ENCODE assay signal across 23 cellular contexts in genomic region chr17:30519166-30519565, GRCh38. TPM values are rescaled to one million over a fixed set of nuclear protein-coding genes. Genes with fewer than 3 reads are reported as not detected.
DNase-seq lines count a peak whose midpoint lies in the region; ATAC-seq, FAIRE-seq and TF ChIP-seq lines count a peak whose summit lies in the region.
"Had no signal": no experiment of that assay in that cellular context is flagged by ENCODE, and none has a peak within 500 bp of the region (broad histone marks: within the 10 kb centered on the region; RNA-seq: fewer than 3 reads in every experiment).

No MANE protein-coding gene starts in this region.

- H3K9ac ChIP-seq in IMR-90 (ENCODE audit: low read depth, low read length): no peak overlapping the region
- H3K9ac ChIP-seq in trophoblast cell (ENCODE audit: low read length): no peak overlapping the region

- no peaks in the 10 kb centered on the region for H3K27me3 Mint-ChIP-seq in osteocyte (ENCODE audit: unreplicated experiment)
- H3K27me3 Mint-ChIP-seq in T-cell: no peaks in the 10 kb centered on the region
- H3K27me3 Mint-ChIP-seq: CD4-positive, alpha-beta T cell; naive B cell had no signal

- WGBS in A549 (ENCODE audit: missing lambda C conversion rate): 87% methylated on average over 5 of the region's 5 CpGs
- no CpG with 5 or more reads among the region's 5 CpGs for WGBS in IMR-90 (ENCODE audit: extremely low coverage in 2 of 2, insufficient read length in 1 of 2), 2 experiments
- WGBS in trophoblast cell (ENCODE audit: extremely low coverage, insufficient coverage, insufficient read length): no CpG with 5 or more reads among the region's 5 CpGs

- no peak overlapping the region for H2AFZ ChIP-seq in IMR-90 (replicated peaks; ENCODE audit: low read length, poor library complexity)
- H2AFZ ChIP-seq in trophoblast cell (ENCODE audit: insufficient read depth, low read length, poor library complexity): no peak overlapping the region

- H2BK120ac ChIP-seq in IMR-90 (ENCODE audit: low read depth, low read length) (no peak overlapping the region), trophoblast cell (ENCODE audit: insufficient read depth, low read length, poor library complexity) (no peak overlapping the region)

- H3K4ac ChIP-seq in IMR-90 (ENCODE audit: low read depth, low read length): peak overlapping the region; percentile 58
- no peak overlapping the region for H3K4ac ChIP-seq in trophoblast cell (ENCODE audit: low read depth, low read length)

- no peak for FAIRE-seq in A549 (lab: Jason Lieb, UNC)
- FAIRE-seq in endometrium (lab: Jason Lieb, UNC): peak; percentile 72
- FAIRE-seq: bronchial epithelial cell had no signal

- H2BK20ac ChIP-seq in IMR-90 (ENCODE audit: low read depth, low read length): no peak overlapping the region

- H2AK5ac ChIP-seq in IMR-90 (ENCODE audit: low read depth, low read length) (no peak overlapping the region; the same call in 1 of the 2 replicates), trophoblast cell (ENCODE audit: low read length) (no peak overlapping the region)

- H4K12ac ChIP-seq in trophoblast cell (ENCODE audit: low read depth, low read length): no peak overlapping the region

- H3K27me3 ChIP-seq in IMR-90 (ENCODE audit: control insufficient read depth, insufficient read depth, low read length) (no peaks in the 10 kb centered on the region), trophoblast cell (ENCODE audit: insufficient read depth, low read length) (no peaks in the 10 kb centered on the region)
- H3K27me3 ChIP-seq: foreskin keratinocyte, vagina had no signal

- CTCF ChIA-PET in A549 (lab: Yijun Ruan, JAX) (interaction anchor here (0.7 to 1.4 kb wide), 8 partner anchors 9 to 415 kb away, joined by 3 to 4 read pairs (median 4); no protein-coding TSS in a partner anchor), IMR-90 (lab: Yijun Ruan, JAX) (no interaction called here), T-cell (lab: Charles Lee) (no interaction called here)

- H3K9me3 Mint-ChIP-seq in osteocyte (ENCODE audit: unreplicated experiment) (no peaks in the 10 kb centered on the region), T-cell (no peaks in the 10 kb centered on the region)
- H3K9me3 Mint-ChIP-seq: CD4-positive, alpha-beta T cell had no signal

- TF ChIP-seq CTCF in A549 (IDR thresholded peaks at IDR 0.05) (no peak), IMR-90 (conservative IDR thresholded peaks at IDR 0.05; ENCODE audit: low read depth, low read length) (no peak), osteocyte (IDR thresholded peaks at IDR 0.05) (no peak)

- H3K36me3 ChIP-seq in IMR-90 (ENCODE audit: control insufficient read depth, insufficient read depth, low read length): peaks cover 24% of the 10 kb centered on the region
- H3K36me3 ChIP-seq in trophoblast cell (ENCODE audit: control insufficient read depth in 1 of 2, insufficient read depth in 2 of 2, low read length in 2 of 2): peaks cover 31 to 32% of the 10 kb centered on the region in 2 experiments

- H2BK15ac ChIP-seq in IMR-90 (ENCODE audit: low read depth, low read length): no peak overlapping the region

- H3K23ac ChIP-seq in IMR-90 (ENCODE audit: low read depth, low read length) (peak overlapping the region; percentile 71; the same call in 1 of the 2 replicates), trophoblast cell (ENCODE audit: low read length) (no peak overlapping the region)

- in situ Hi-C loops in IMR-90 (cut with MboI; ENCODE audit: low sequenced_read_pairs): no loop called here

- H2AK9ac ChIP-seq in IMR-90 (replicated peaks; ENCODE audit: low read depth, low read length, poor library complexity): no peak overlapping the region

- no peak for TF ChIP-seq RAD21 in A549 (conservative IDR thresholded peaks at IDR 0.05 in 1 of 2, IDR thresholded peaks at IDR 0.05 in 1 of 2)
- TF ChIP-seq RAD21 in IMR-90 (IDR thresholded peaks at IDR 0.05; ENCODE audit: low read length): no peak

- H3K4me1 ChIP-seq in A549 (peaks cover 15% of the 10 kb centered on the region), IMR-90 (ENCODE audit: control insufficient read depth, insufficient read depth, low read length) (peaks cover 10% of the 10 kb centered on the region), trophoblast cell (ENCODE audit: control insufficient read depth in 1 of 2, insufficient read depth in 2 of 2, low read length in 2 of 2) (no peaks in the 10 kb centered on the region)

- dilution Hi-C loops in IMR-90 (cut with HindIII; ENCODE audit: low sequenced_read_pairs, unreplicated experiment): no loop called here

- peaks cover 20 to 46% of the 10 kb centered on the region in 2 experiments; a peak in 3 of 4 replicates for H3K79me1 ChIP-seq in IMR-90 (ENCODE audit: low read depth in 1 of 2, low read length in 2 of 2)
- no peaks in the 10 kb centered on the region for H3K79me1 ChIP-seq in trophoblast cell (ENCODE audit: low read length)

- H4K5ac ChIP-seq in IMR-90 (ENCODE audit: low read depth, low read length): 0 out of 2 replicates have a peak overlapping the region, but pooled peaks have one; percentile 80

- H3K27ac ChIP-seq in A549 (no peak overlapping the region), IMR-90 (ENCODE audit: insufficient read depth, low read length) (no peak overlapping the region; the same call in 1 of the 2 replicates), trophoblast cell (ENCODE audit: low read depth, low read length) (no peak overlapping the region)
- H3K27ac ChIP-seq: foreskin keratinocyte had no signal

- H3K79me2 ChIP-seq in trophoblast cell (ENCODE audit: control insufficient read depth, insufficient read depth, low read length, poor library complexity): no peaks in the 10 kb centered on the region

- H3K36me3 Mint-ChIP-seq in osteocyte (ENCODE audit: unreplicated experiment): peaks cover 23% of the 10 kb centered on the region
- H3K36me3 Mint-ChIP-seq in T-cell: peaks cover 56% of the 10 kb centered on the region

- H2BK5ac ChIP-seq in IMR-90 (ENCODE audit: low read depth, low read length, poor library complexity, severe bottlenecking) (peak overlapping the region; percentile 29), trophoblast cell (ENCODE audit: low read depth, low read length, poor library complexity) (no peak overlapping the region)

- H3K9me3 ChIP-seq in A549: no peaks in the 10 kb centered on the region
- H3K9me3 ChIP-seq in IMR-90 (ENCODE audit: control insufficient read depth, insufficient read depth, low read length): no peaks in the 10 kb centered on the region
- peaks cover 8% of the 10 kb centered on the region for H3K9me3 ChIP-seq in trophoblast cell (ENCODE audit: insufficient read depth, low read depth, low read length)
- H3K9me3 ChIP-seq: vagina had no signal

- H4K20me1 ChIP-seq in IMR-90 (ENCODE audit: insufficient read depth, low read length): peaks cover 10% of the 10 kb centered on the region

- H3K4me2 ChIP-seq in A549 (0 out of 3 replicates have a peak overlapping the region, but pooled peaks have one; percentile 7), IMR-90 (ENCODE audit: low read depth, low read length) (no peak overlapping the region), trophoblast cell (ENCODE audit: low read length) (no peak overlapping the region)

- TF ChIP-seq POLR2A in A549 (IDR thresholded peaks at IDR 0.05; ENCODE audit: low read length): no peak
- TF ChIP-seq POLR2A in IMR-90 (IDR thresholded peaks at IDR 0.05; ENCODE audit: low read depth, low read length): no peak

- H3K56ac ChIP-seq in IMR-90 (ENCODE audit: extremely low read depth, insufficient read depth, low read length): no peak overlapping the region

- peak overlapping the region; percentile 64 for H3K14ac ChIP-seq in IMR-90 (replicated peaks; ENCODE audit: low read depth, low read length)
- no peak overlapping the region for H3K14ac ChIP-seq in trophoblast cell (ENCODE audit: low read length)

- H2BK12ac ChIP-seq in trophoblast cell (ENCODE audit: low read length): no peak overlapping the region

- H3K4me3 Mint-ChIP-seq in osteocyte (ENCODE audit: unreplicated experiment): no peak overlapping the region
- H3K4me3 Mint-ChIP-seq in T-cell: no peak overlapping the region
- H3K4me3 Mint-ChIP-seq: CD4-positive, alpha-beta T cell had no signal

- H3K9me1 ChIP-seq in IMR-90 (ENCODE audit: insufficient read depth, low read length): peaks cover 12% of the 10 kb centered on the region; the same call in 1 of the 2 replicates

- H3K4me3 ChIP-seq in A549 (no peak overlapping the region), IMR-90 (ENCODE audit: insufficient read depth, low read depth, low read length) (no peak overlapping the region), trophoblast cell (ENCODE audit: low read depth, low read length) (no peak overlapping the region)
- H3K4me3 ChIP-seq: vagina had no signal

- H4K91ac ChIP-seq in IMR-90 (ENCODE audit: insufficient read depth, low read depth, low read length): no peak overlapping the region; the same call in 1 of the 2 replicates
- H4K91ac ChIP-seq in trophoblast cell (ENCODE audit: low read depth, low read length): no peak overlapping the region

- peaks cover 23% of the 10 kb centered on the region for H3K4me1 Mint-ChIP-seq in osteocyte (ENCODE audit: unreplicated experiment)
- H3K4me1 Mint-ChIP-seq in T-cell: peaks cover 0 to 6% (median 5%) of the 10 kb centered on the region in 3 donors

- peak overlapping the region; percentile 91 for H3K27ac Mint-ChIP-seq in osteocyte (ENCODE audit: unreplicated experiment)
- H3K27ac Mint-ChIP-seq in T-cell: no peak overlapping the region

- DNase-seq in A549 (ENCODE audit: low read depth in 1 of 2, low spot score in 1 of 2): no peak
- no peak for DNase-seq in IMR-90
- no peak for DNase-seq in osteocyte (ENCODE audit: extremely low spot score, unreplicated experiment)
- no peak for DNase-seq in trophoblast cell
- no peak for DNase-seq in effector CD4-positive, alpha-beta T cell
- no peak for DNase-seq in T-cell
- DNase-seq: activated CD8-positive, alpha-beta memory T cell treated with anti-CD3 and anti-CD28 coated beads, Interleukin-2, amount 50 U/mL, for 4 hours; activated effector memory CD4-positive, alpha-beta T cell treated with Interleukin-2 at 50 U/mL for 16 hours; CD4-positive, alpha-beta T cell; hippocampal formation; naive B cell; NCI-H1436 treated with DMSO at 0.1 percent for 48 hours; NCI-H524 treated with DMSO at 0.1 percent for 48 hours; occipital lobe; stimulated activated CD8-positive, alpha-beta memory T cell treated with anti-CD3 and anti-CD28 coated beads, Interleukin-4, amount 100 ng/mL, for 48 hours; substantia nigra; T-helper 9 cell had no signal

- ATAC-seq in A549 (no peak), IMR-90 (ENCODE audit: low read depth) (no peak), HG02938 (IDR thresholded peaks at IDR 0.05; ENCODE audit: unreplicated experiment) (no peak), T-cell (replicated peaks in 1 of 4) (no peak)
- ATAC-seq: HCT116 had no signal

- H4K8ac ChIP-seq in IMR-90 (ENCODE audit: low read depth in 2 of 2, low read length in 2 of 2): peak overlapping the region in 1 of 2 experiments; percentile 48; a peak in 2 of 4 replicates
- no peak overlapping the region for H4K8ac ChIP-seq in trophoblast cell (ENCODE audit: low read depth, low read length)

- BruUV-seq in IMR-90 (replicated peaks; lab: Mats Ljungman, UMichigan): no TSS peak

- intact Hi-C loops in IMR-90 (cut with micrococcal nuclease): no loop called here

- POLR2A ChIA-PET in A549 (lab: Yijun Ruan, JAX) (no interaction called here), IMR-90 (lab: Charles Lee; ENCODE audit: unreplicated experiment) (no interaction called here), T-cell (lab: Charles Lee) (interaction anchor here in 1 of 2 donors (0.6 kb wide), 1 partner anchor 8 kb away, joined by 3 read pairs; no protein-coding TSS in a partner anchor)

- 0 out of 2 replicates have a peak overlapping the region, but pooled peaks have one; percentile 47 for H3K18ac ChIP-seq in IMR-90 (ENCODE audit: low read depth, low read length)
- no peak overlapping the region for H3K18ac ChIP-seq in trophoblast cell (ENCODE audit: low read length)

- no peak for TF ChIP-seq EP300 in A549 (IDR thresholded peaks at IDR 0.05)

RNA-seq across cellular contexts. Expression of gene GOSR1, which starts 42.0 kb away (rescaled TPM):
- 46.1 and 49.6 TPM in 2 replicates for polyA plus RNA-seq in A549 (2011; rRNA removed)
- polyA plus RNA-seq in A549 (2012; cell fraction: cytosol; rRNA removed): 10.9 and 14.3 TPM in 2 replicates
- 15.4 and 17.7 TPM in 2 replicates for polyA plus RNA-seq in A549 (2012; cell fraction: nucleus; rRNA removed)
- 45.1 to 55.4 TPM (median 48.8 TPM) in 3 replicates for polyA plus RNA-seq in A549 (2017; fragmentation: RNase III; extraction: RNeasy Plus Mini Kit Qiagen cat#74134 plus additional on column Dnase treatment)
- polyA minus RNA-seq in A549 (2011; rRNA and poly(A)+ RNA removed): 41.5 and 51.0 TPM in 2 replicates
- 47.5 and 64.7 TPM in 2 replicates for total RNA-seq in IMR-90 (2012; rRNA removed)
- polyA plus RNA-seq in IMR-90 (2012; rRNA removed): 14.0 and 21.2 TPM in 2 replicates
- 6.0 and 11.5 TPM in 2 replicates for polyA plus RNA-seq in IMR-90 (2012; cell fraction: cytosol; rRNA removed)
- polyA plus RNA-seq in IMR-90 (2012; cell fraction: nucleus; rRNA removed; ENCODE audit: low replicate concordance): 10.9 and 39.3 TPM in 2 replicates
- total RNA-seq in osteocyte: 47.3 and 55.0 TPM in 2 replicates
- polyA plus RNA-seq in trophoblast cell (2013): 28.4 and 30.1 TPM in 2 replicates
- 10 to 100 TPM; 47.7 to 56.3 (median 49.6) TPM for total RNA-seq in T-cell
